In the genomic region with DNA sequence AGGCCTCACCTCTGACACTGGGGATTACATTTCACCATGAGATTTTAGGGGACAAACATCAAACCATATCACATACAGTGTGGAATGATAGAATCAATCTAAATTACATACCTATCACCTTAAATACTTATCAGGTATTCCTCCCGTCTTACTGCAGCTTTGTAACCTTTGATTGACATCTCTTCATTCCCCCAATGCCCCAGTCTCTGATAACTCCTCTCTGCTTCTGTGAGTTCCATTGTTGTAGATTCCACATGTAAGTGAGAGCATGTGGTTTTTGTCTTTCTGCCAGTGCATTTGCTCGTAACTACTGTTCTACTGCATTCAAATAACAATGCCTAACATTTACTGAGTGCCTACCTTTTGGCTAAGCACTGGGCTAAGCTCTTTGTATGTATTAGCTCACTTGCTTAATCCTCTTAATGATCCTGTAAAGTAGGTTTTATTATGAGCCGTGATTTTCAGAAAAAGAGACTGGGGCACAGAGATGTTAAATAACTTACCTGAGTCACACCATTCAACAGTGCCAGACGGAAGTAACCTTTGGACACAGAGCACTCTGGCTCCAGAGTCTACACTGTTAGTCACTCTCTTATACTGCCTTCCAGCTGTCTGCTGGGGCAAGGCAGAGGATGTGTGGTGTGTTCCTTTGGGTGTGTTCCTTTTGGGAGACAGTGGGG, we compare ENCODE assay signal across 13 cellular contexts.
DNase-seq lines count a peak whose midpoint lies in the region; TF ChIP-seq lines count a peak whose summit lies in the region.
"Had no signal": no experiment of that assay in that cellular context is flagged by ENCODE, and none has a peak within 500 bp of the region (broad histone marks: within the 10 kb centered on the region; RNA-seq: fewer than 3 reads in every experiment).

No MANE protein-coding gene starts in this region.

- no peaks in the 10 kb centered on the region for H3K36me3 Mint-ChIP-seq in Calu3 (ENCODE audit: insufficient read depth, unreplicated experiment)
- H3K36me3 Mint-ChIP-seq in activated CD4-positive, alpha-beta T cell treated with anti-CD3 and anti-CD28 coated beads, Interleukin-2, amount 10 ng/mL, durations not matched to agents 24 days and 14 days (ENCODE audit: low read depth), result no peaks in the 10 kb centered on the region

- peaks cover 3% of the 10 kb centered on the region for H3K9me3 Mint-ChIP-seq in Calu3 (ENCODE audit: low read depth, unreplicated experiment)
- no peaks in the 10 kb centered on the region for H3K9me3 Mint-ChIP-seq in activated CD4-positive, alpha-beta T cell treated with anti-CD3 and anti-CD28 coated beads, Interleukin-2, amount 10 ng/mL, durations not matched to agents 24 days and 14 days
- H3K9me3 Mint-ChIP-seq: dendritic cell treated with granulocyte-macrophage colony-stimulating factor and Interleukin-4, amounts not matched to agents 40 ng/mL and 50 ng/mL, for 4 days had no signal

- no peak for TF ChIP-seq CTCF in Calu3 (IDR thresholded peaks at IDR 0.05; ENCODE audit: unreplicated experiment)
- TF ChIP-seq CTCF in osteoblast (IDR thresholded peaks at IDR 0.05; ENCODE audit: extremely low read depth, low read depth, low read length), result no peak

- H3K4me3 Mint-ChIP-seq in Calu3 (ENCODE audit: low read depth, unreplicated experiment), result peak overlapping the region; percentile 59
- no peak overlapping the region for H3K4me3 Mint-ChIP-seq in activated CD4-positive, alpha-beta T cell treated with anti-CD3 and anti-CD28 coated beads, Interleukin-2, amount 10 ng/mL, durations not matched to agents 24 days and 14 days
- H3K4me3 Mint-ChIP-seq: dendritic cell treated with granulocyte-macrophage colony-stimulating factor and Interleukin-4, amounts not matched to agents 40 ng/mL and 50 ng/mL, for 4 days had no signal

- no peaks in the 10 kb centered on the region for H3K27me3 Mint-ChIP-seq in Calu3 (ENCODE audit: unreplicated experiment)
- no peaks in the 10 kb centered on the region for H3K27me3 Mint-ChIP-seq in activated CD4-positive, alpha-beta T cell treated with anti-CD3 and anti-CD28 coated beads, Interleukin-2, amount 10 ng/mL, durations not matched to agents 24 days and 14 days
- H3K27me3 Mint-ChIP-seq: dendritic cell treated with granulocyte-macrophage colony-stimulating factor and Interleukin-4, amounts not matched to agents 40 ng/mL and 50 ng/mL, for 4 days had no signal

- no peak overlapping the region for H3K27ac ChIP-seq in osteoblast (ENCODE audit: low read depth, low read length)
- H3K27ac ChIP-seq: BLaER1 had no signal

- H2AFZ ChIP-seq in osteoblast (ENCODE audit: low read length), result no peak overlapping the region

- peaks cover 4% of the 10 kb centered on the region for H4K20me1 ChIP-seq in osteoblast (ENCODE audit: insufficient read depth, low read length)
- H4K20me1 ChIP-seq: BLaER1 had no signal

- peaks cover 48% of the 10 kb centered on the region for H3K4me1 Mint-ChIP-seq in Calu3 (ENCODE audit: low read depth, unreplicated experiment)
- H3K4me1 Mint-ChIP-seq in activated CD4-positive, alpha-beta T cell treated with anti-CD3 and anti-CD28 coated beads, Interleukin-2, amount 10 ng/mL, durations not matched to agents 24 days and 14 days, result no peaks in the 10 kb centered on the region

- CTCF ChIA-PET in Calu3 (lab: Charles Lee), result interaction anchor here (1.0 to 1.8 kb wide), 2 partner anchors 9 to 17 kb away, joined by 5 to 11 read pairs; no protein-coding TSS in a partner anchor

- H3K9me3 ChIP-seq in osteoblast (ENCODE audit: low read depth, low read length), result no peaks in the 10 kb centered on the region
- H3K9me3 ChIP-seq: BLaER1 had no signal

- peaks cover 3% of the 10 kb centered on the region for H3K4me1 ChIP-seq in osteoblast (ENCODE audit: insufficient read depth, low read length)
- H3K4me1 ChIP-seq: BLaER1 had no signal

- peaks cover 23% of the 10 kb centered on the region for H3K27me3 ChIP-seq in osteoblast (ENCODE audit: insufficient read depth, low read length)
- H3K27me3 ChIP-seq: BLaER1 had no signal

- no peak overlapping the region for H3K4me3 ChIP-seq in osteoblast (ENCODE audit: insufficient read depth, low read length)
- H3K4me3 ChIP-seq: BLaER1 had no signal

- intact Hi-C loops in Calu3 (cut with micrococcal nuclease; ENCODE audit: unreplicated experiment), result loop anchor here (1.0 to 10.0 kb wide), 3 partner anchors 112 to 396 kb away; a partner anchor contains a TSS
- intact Hi-C loops in activated CD4-positive, alpha-beta T cell treated with anti-CD3 and anti-CD28 coated beads, Interleukin-2, amount 10 ng/mL, durations not matched to agents 24 days and 14 days (cut with micrococcal nuclease), result no loop called here

- DNase-seq in Calu3 (peak; percentile 63), M059J (ENCODE audit: low read depth) (peak; percentile 86), dermis microvascular lymphatic vessel endothelial cell (ENCODE audit: low read depth in 2 of 2) (peak; percentile 32 to 74), lung microvascular endothelial cell (ENCODE audit: low read depth in 2 of 2) (peak; percentile 60 to 71), NCI-H2107 (lab: John Stamatoyannopoulos, UW) (no peak), osteoblast (ENCODE audit: insufficient read length, low spot score, missing footprints) (no peak)
- no peak for DNase-seq in activated CD4-positive, alpha-beta T cell treated with anti-CD3 and anti-CD28 coated beads, Interleukin-2, amount 10 ng/mL, durations not matched to agents 24 days and 14 days
- DNase-seq in activated CD8-positive, alpha-beta memory T cell treated with anti-CD3 and anti-CD28 coated beads for 24 hours, result no peak
- DNase-seq: activated effector memory CD4-positive, alpha-beta T cell treated with anti-CD3 and anti-CD28 coated beads, Interleukin-2, amount 50 U/mL, for 16 hours; NCI-H2081; nucleus accumbens had no signal

- H3K27ac Mint-ChIP-seq in Calu3 (ENCODE audit: unreplicated experiment), result peak overlapping the region; percentile 89
- H3K27ac Mint-ChIP-seq in activated CD4-positive, alpha-beta T cell treated with anti-CD3 and anti-CD28 coated beads, Interleukin-2, amount 10 ng/mL, durations not matched to agents 24 days and 14 days, result no peak overlapping the region
- H3K27ac Mint-ChIP-seq: dendritic cell treated with granulocyte-macrophage colony-stimulating factor and Interleukin-4, amounts not matched to agents 40 ng/mL and 50 ng/mL, for 4 days had no signal

- BruUV-seq in Calu3 (replicated peaks; lab: Mats Ljungman, UMichigan), result no TSS peak

- no peak overlapping the region for H3K4me2 ChIP-seq in osteoblast (ENCODE audit: insufficient read depth, low read length)
- H3K4me2 ChIP-seq: BLaER1 had no signal

- no peaks in the 10 kb centered on the region for H3K36me3 ChIP-seq in osteoblast (ENCODE audit: insufficient read depth, low read length)
- H3K36me3 ChIP-seq: BLaER1 had no signal

- no peaks in the 10 kb centered on the region for H3K79me2 ChIP-seq in osteoblast (ENCODE audit: insufficient read depth, low read length)

Comparison
In these comparisons a context has a peak if more than half of its experiments do, and no peak if none do; other contexts are left out.
1. DNase-seq: peak in Calu3 (single experiment), M059J (single experiment), dermis microvascular lymphatic vessel endothelial cell (2 of 2) and lung microvascular endothelial cell (2 of 2); none in activated CD4-positive, alpha-beta T cell treated with anti-CD3 and anti-CD28 coated beads, Interleukin-2, amount 10 ng/mL, durations not matched to agents 24 days and 14 days (single experiment), activated CD8-positive, alpha-beta memory T cell treated with anti-CD3 and anti-CD28 coated beads for 24 hours (single experiment), NCI-H2107 (single experiment) and osteoblast (single experiment).